ENCODE assay signal across 8 cellular contexts in genomic region chr11:64742940-64743590, GRCh38. TPM values are rescaled to one million over a fixed set of nuclear protein-coding genes. Genes with fewer than 3 reads are reported as not detected.
A peak's percentile ranks its signal among the peaks of the same experiment; 100 is the strongest.
DNase-seq lines count a peak whose midpoint lies in the region; ATAC-seq and TF ChIP-seq lines count a peak whose summit lies in the region.

No MANE protein-coding gene starts in this region.

- ATAC-seq in left lobe of liver (peak; percentile 89), GM19324 (IDR thresholded peaks at IDR 0.05; ENCODE audit: low FRiP score, unreplicated experiment) (no peak)

- TF ChIP-seq EP300 in Ishikawa (IDR thresholded peaks at IDR 0.05; ENCODE audit: borderline replicate concordance), result no peak

- TF ChIP-seq RAD21 in Ishikawa (IDR thresholded peaks at IDR 0.05; ENCODE audit: low read depth), result peak; percentile 38; the same call in 1 of the 2 replicates

- DNase-seq in EL, result peak; percentile 52
- DNase-seq in activated CD4-positive, CD25-positive, alpha-beta regulatory T cell treated with anti-CD3 and anti-CD28 coated beads, Interleukin-2, amount 50 U/mL, for 16 hours (ENCODE audit: low read depth, low spot score), result peak; percentile 58
- DNase-seq in cerebellum (ENCODE audit: low spot score), result peak; percentile 63
- peak; percentile 86 for DNase-seq in left lobe of liver (ENCODE audit: low spot score)
- peak; percentile 78 for DNase-seq in stimulated activated CD4-positive, alpha-beta T cell treated with anti-CD3 and anti-CD28 coated beads, Interleukin-4, amount 100 ng/mL, for 1 hour
- DNase-seq in NCI-H187 (lab: John Stamatoyannopoulos, UW), result no peak

TF ChIP-seq in Ishikawa, 13 proteins besides CTCF, POLR2A, EP300 and RAD21:
- TF ChIP-seq TEAD4 (IDR thresholded peaks at IDR 0.05) (peak; percentile 65), NFIC (IDR thresholded peaks at IDR 0.05) (no peak), YY1 (IDR thresholded peaks at IDR 0.05; ENCODE audit: low read depth) (no peak), EGR1 (IDR thresholded peaks at IDR 0.05) (0 out of 2 replicates have a peak, but pooled peaks have one; percentile 3), MAX (IDR thresholded peaks at IDR 0.05) (no peak), FOXM1 (IDR thresholded peaks at IDR 0.05; ENCODE audit: borderline replicate concordance, low read depth) (no peak), TAF1 (IDR thresholded peaks at IDR 0.05; ENCODE audit: low read depth) (0 out of 2 replicates have a peak, but pooled peaks have one; percentile 15), CREB1 (IDR thresholded peaks at IDR 0.05; ENCODE audit: low read depth) (no peak), ZBTB7A (IDR thresholded peaks at IDR 0.05; ENCODE audit: low read depth) (peak; percentile 86; the same call in 1 of the 2 replicates), TCF12 (IDR thresholded peaks at IDR 0.05; ENCODE audit: low read depth) (peak; percentile 41; the same call in 1 of the 2 replicates), CEBPB (IDR thresholded peaks at IDR 0.05) (peak; percentile 77)
- TF ChIP-seq, protein P1, sequence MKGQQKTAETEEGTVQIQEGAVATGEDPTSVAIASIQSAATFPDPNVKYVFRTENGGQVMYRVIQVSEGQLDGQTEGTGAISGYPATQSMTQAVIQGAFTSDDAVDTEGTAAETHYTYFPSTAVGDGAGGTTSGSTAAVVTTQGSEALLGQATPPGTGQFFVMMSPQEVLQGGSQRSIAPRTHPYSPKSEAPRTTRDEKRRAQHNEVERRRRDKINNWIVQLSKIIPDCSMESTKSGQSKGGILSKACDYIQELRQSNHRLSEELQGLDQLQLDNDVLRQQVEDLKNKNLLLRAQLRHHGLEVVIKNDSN (IDR thresholded peaks at IDR 0.05), result no peak
- TF ChIP-seq, protein P2, sequence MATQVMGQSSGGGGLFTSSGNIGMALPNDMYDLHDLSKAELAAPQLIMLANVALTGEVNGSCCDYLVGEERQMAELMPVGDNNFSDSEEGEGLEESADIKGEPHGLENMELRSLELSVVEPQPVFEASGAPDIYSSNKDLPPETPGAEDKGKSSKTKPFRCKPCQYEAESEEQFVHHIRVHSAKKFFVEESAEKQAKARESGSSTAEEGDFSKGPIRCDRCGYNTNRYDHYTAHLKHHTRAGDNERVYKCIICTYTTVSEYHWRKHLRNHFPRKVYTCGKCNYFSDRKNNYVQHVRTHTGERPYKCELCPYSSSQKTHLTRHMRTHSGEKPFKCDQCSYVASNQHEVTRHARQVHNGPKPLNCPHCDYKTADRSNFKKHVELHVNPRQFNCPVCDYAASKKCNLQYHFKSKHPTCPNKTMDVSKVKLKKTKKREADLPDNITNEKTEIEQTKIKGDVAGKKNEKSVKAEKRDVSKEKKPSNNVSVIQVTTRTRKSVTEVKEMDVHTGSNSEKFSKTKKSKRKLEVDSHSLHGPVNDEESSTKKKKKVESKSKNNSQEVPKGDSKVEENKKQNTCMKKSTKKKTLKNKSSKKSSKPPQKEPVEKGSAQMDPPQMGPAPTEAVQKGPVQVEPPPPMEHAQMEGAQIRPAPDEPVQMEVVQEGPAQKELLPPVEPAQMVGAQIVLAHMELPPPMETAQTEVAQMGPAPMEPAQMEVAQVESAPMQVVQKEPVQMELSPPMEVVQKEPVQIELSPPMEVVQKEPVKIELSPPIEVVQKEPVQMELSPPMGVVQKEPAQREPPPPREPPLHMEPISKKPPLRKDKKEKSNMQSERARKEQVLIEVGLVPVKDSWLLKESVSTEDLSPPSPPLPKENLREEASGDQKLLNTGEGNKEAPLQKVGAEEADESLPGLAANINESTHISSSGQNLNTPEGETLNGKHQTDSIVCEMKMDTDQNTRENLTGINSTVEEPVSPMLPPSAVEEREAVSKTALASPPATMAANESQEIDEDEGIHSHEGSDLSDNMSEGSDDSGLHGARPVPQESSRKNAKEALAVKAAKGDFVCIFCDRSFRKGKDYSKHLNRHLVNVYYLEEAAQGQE (IDR thresholded peaks at IDR 0.05; ENCODE audit: low read depth), result no peak

RNA-seq across cellular contexts. Expression of gene RASGRP2, which starts 0.9 kb away (rescaled TPM):
- total RNA-seq in cerebellum, result 17.5 TPM
- total RNA-seq in left lobe of liver, result 4.2 TPM

RNA-seq across cellular contexts. Expression of gene PYGM, which starts 16.7 kb away (rescaled TPM):
- total RNA-seq in cerebellum, result 1.1 TPM
- 0.28 TPM for total RNA-seq in left lobe of liver

RNA-seq across cellular contexts. Expression of gene NRXN2, which starts 20.1 kb away (rescaled TPM):
- total RNA-seq in cerebellum, result 134 TPM
- 0.98 TPM for total RNA-seq in left lobe of liver

RNA-seq across cellular contexts. Expression of gene SF1, which starts 35.3 kb away (rescaled TPM):
- 108 TPM for total RNA-seq in cerebellum
- 104 TPM for total RNA-seq in left lobe of liver

RNA-seq across cellular contexts. Expression of gene MAP4K2, which starts 59.9 kb away (rescaled TPM):
- total RNA-seq in cerebellum (10.1 TPM), left lobe of liver (6.6 TPM)

Comparison
In these comparisons a context has a peak if more than half of its experiments do, and no peak if none do; other contexts are left out.
1. DNase-seq: peak in EL (single experiment), activated CD4-positive, CD25-positive, alpha-beta regulatory T cell treated with anti-CD3 and anti-CD28 coated beads, Interleukin-2, amount 50 U/mL, for 16 hours (single experiment), cerebellum (single experiment), left lobe of liver (single experiment) and stimulated activated CD4-positive, alpha-beta T cell treated with anti-CD3 and anti-CD28 coated beads, Interleukin-4, amount 100 ng/mL, for 1 hour (single experiment); none in NCI-H187 (0 of 2).
2. RNA of gene NRXN2, which starts 20.1 kb away (total RNA-seq): 134 TPM in cerebellum (single experiment); 0.98 TPM in left lobe of liver (single experiment); every median in the first group is over 10 times any median in the second.